Comparison of ENCODE assay signal across 9 cellular contexts in genomic region chr4:175708739-175709138, GRCh38.
"Had no signal": no experiment of that assay in that cellular context is flagged by ENCODE, and none has a peak within 500 bp of the region (broad histone marks: within the 10 kb centered on the region; RNA-seq: fewer than 3 reads in every experiment).

No MANE protein-coding gene starts in this region.

- ATAC-seq: GM23338, HCT116 had no signal

- H3K4me1 ChIP-seq: HAP-1 had no signal

- H3K36me3 ChIP-seq: HAP-1 had no signal

- H3K9me3 ChIP-seq: HAP-1 had no signal

- H2AFZ ChIP-seq: GM23248, GM23338 had no signal

- H3K27ac ChIP-seq: GM23248 had no signal

- DNase-seq: GM23248, GOT3, H7, H9, HCEC 1CT, HFFc6 had no signal

- H3K4me2 ChIP-seq: GM23338 had no signal

- H3K9ac ChIP-seq: GM23248 had no signal

- H3K4me3 ChIP-seq: GM23248, GM23338, HAP-1 had no signal
